In genomic region chr10:99531696-99532050, GRCh38 we compare ENCODE assay signal across 31 cellular contexts. TPM values are rescaled to one million over a fixed set of nuclear protein-coding genes. Genes with fewer than 3 reads are reported as not detected.
DNase-seq lines count a peak whose midpoint lies in the region; ATAC-seq and TF ChIP-seq lines count a peak whose summit lies in the region.
"Had no signal": no experiment of that assay in that cellular context is flagged by ENCODE, and none has a peak within 500 bp of the region (broad histone marks: within the 10 kb centered on the region; RNA-seq: fewer than 3 reads in every experiment).

No MANE protein-coding gene starts in this region.

- TF ChIP-seq CTCF in GM10266 (IDR thresholded peaks at IDR 0.05; ENCODE audit: control insufficient read depth, insufficient read depth, low read depth, missing control alignments) (no peak), sigmoid colon (IDR thresholded peaks at IDR 0.05) (no peak), MCF 10A (IDR thresholded peaks at IDR 0.05; ENCODE audit: unreplicated experiment) (no peak)

- 58% methylated on average over 9 of the region's 9 CpGs for WGBS in sigmoid colon, 2 donors

- peak overlapping the region; percentile 81 to 82 for H3K27ac ChIP-seq in mucosa of rectum (ENCODE audit: low read depth in 2 of 2, low read length in 2 of 2)
- H3K27ac ChIP-seq in sigmoid colon = peak overlapping the region in 3 of 4 donors; percentile 94 to 95 (median 94)
- H3K27ac ChIP-seq in SJCRH30 = no peak overlapping the region
- H3K27ac ChIP-seq: BLaER1 treated with 17β-estradiol and CSF1 and Interleukin-3, amounts not matched to agents 10 nM and 100 nM; dorsolateral prefrontal cortex; left lung; tibial artery had no signal

- H3K4me1 Mint-ChIP-seq in activated T-helper 17 cell treated with anti-CD3 and anti-CD28 coated beads, Interleukin-2, amount 50 U/mL, for 72 hours = peaks cover 16% of the 10 kb centered on the region
- no peaks in the 10 kb centered on the region for H3K4me1 Mint-ChIP-seq in MCF 10A (ENCODE audit: insufficient read depth, unreplicated experiment)

- H3K4me1 ChIP-seq in mucosa of rectum (ENCODE audit: control insufficient read depth in 2 of 2, insufficient read depth in 2 of 2, low read length in 2 of 2) = peaks cover 16 to 20% of the 10 kb centered on the region in 2 donors
- H3K4me1 ChIP-seq in sigmoid colon = peaks cover 3 to 34% (median 11%) of the 10 kb centered on the region in 4 donors
- no peaks in the 10 kb centered on the region for H3K4me1 ChIP-seq in SJCRH30

- H3K9me3 ChIP-seq in mucosa of rectum (ENCODE audit: control insufficient read depth in 2 of 2, low read length in 2 of 2) = no peaks in the 10 kb centered on the region
- no peaks in the 10 kb centered on the region for H3K9me3 ChIP-seq in sigmoid colon
- H3K9me3 ChIP-seq in SJCRH30 (replicated peaks) = no peaks in the 10 kb centered on the region
- H3K9me3 ChIP-seq: left lung, tibial artery had no signal

- H3K27me3 Mint-ChIP-seq in activated T-helper 17 cell treated with anti-CD3 and anti-CD28 coated beads, Interleukin-2, amount 50 U/mL, for 72 hours = peaks cover 66% of the 10 kb centered on the region
- peaks cover 60% of the 10 kb centered on the region for H3K27me3 Mint-ChIP-seq in MCF 10A (ENCODE audit: insufficient read depth, unreplicated experiment)

- CTCF ChIA-PET in MCF 10A (lab: Yijun Ruan, JAX) = no interaction called here

- H3K4me3 Mint-ChIP-seq in activated T-helper 17 cell treated with anti-CD3 and anti-CD28 coated beads, Interleukin-2, amount 50 U/mL, for 72 hours = peak overlapping the region; percentile 43
- H3K4me3 Mint-ChIP-seq in MCF 10A (ENCODE audit: unreplicated experiment) = no peak overlapping the region

- no TSS peak for BruUV-seq in MCF 10A (replicated peaks; lab: Mats Ljungman, UMichigan)

- H3K27me3 ChIP-seq in mucosa of rectum (ENCODE audit: control insufficient read depth in 2 of 2, insufficient read depth in 2 of 2, low read length in 2 of 2) (peaks cover 79 to 90% of the 10 kb centered on the region in 2 donors), sigmoid colon (peaks cover 0 to 10% (median 0%) of the 10 kb centered on the region in 3 donors), SJCRH30 (no peaks in the 10 kb centered on the region)

- intact Hi-C loops in sigmoid colon (cut with DNase I) (loop anchor here (2.0 kb wide), 1 partner anchor 89 kb away; the partner anchor contains the start of gene SLC25A28), MCF 10A (cut with micrococcal nuclease) (no loop called here)

- peak; percentile 21 for DNase-seq in GM10266 (ENCODE audit: extremely low spot score)
- DNase-seq in sigmoid colon = no peak
- no peak for DNase-seq in MCF 10A (ENCODE audit: unreplicated experiment)
- no peak for DNase-seq in SJCRH30
- DNase-seq: ACHN; activated CD4-positive, alpha-beta T cell treated with anti-CD3 and anti-CD28 coated beads, Interleukin-2, amount 50 U/mL, for 48 hours; cerebellar nuclear complex; dorsolateral prefrontal cortex; hypothalamus; left lung; mesendoderm; NCI-H1105; NCI-H2081 treated with DMSO at 0.1 percent for 48 hours; NCI-H226; stimulated activated CD4-positive, alpha-beta T cell treated with anti-CD3 and anti-CD28 coated beads, Interleukin-12 subunit alpha, Interleukin-12 subunit beta, amount 100 ng/mL, for 4 hours; stimulated activated CD4-positive, alpha-beta T cell treated with anti-CD3 and anti-CD28 coated beads, Interleukin-4, amount 100 ng/mL, for 24 hours; stimulated activated naive CD4-positive, alpha-beta T cell treated with Interleukin-2 at 50 U/mL for 16 hours; T-cell; tibial artery had no signal

- no peaks in the 10 kb centered on the region for H3K36me3 Mint-ChIP-seq in activated T-helper 17 cell treated with anti-CD3 and anti-CD28 coated beads, Interleukin-2, amount 50 U/mL, for 72 hours (ENCODE audit: low read depth)
- H3K36me3 Mint-ChIP-seq in MCF 10A (ENCODE audit: insufficient read depth, unreplicated experiment) = no peaks in the 10 kb centered on the region
- H3K36me3 Mint-ChIP-seq: activated naive CD4-positive, alpha-beta T cell treated with anti-CD3 and anti-CD28 coated beads, Interleukin-2, amount 50 U/mL, for 24 hours; T-cell had no signal

- POLR2A ChIA-PET in MCF 10A (lab: Yijun Ruan, JAX) = no interaction called here

- no peak overlapping the region for H3K27ac Mint-ChIP-seq in activated T-helper 17 cell treated with anti-CD3 and anti-CD28 coated beads, Interleukin-2, amount 50 U/mL, for 72 hours
- H3K27ac Mint-ChIP-seq in MCF 10A (ENCODE audit: low read depth, unreplicated experiment) = no peak overlapping the region
- H3K27ac Mint-ChIP-seq: activated naive CD4-positive, alpha-beta T cell treated with anti-CD3 and anti-CD28 coated beads, Interleukin-2, amount 50 U/mL, for 24 hours; T-cell had no signal

- no peaks in the 10 kb centered on the region for H3K36me3 ChIP-seq in mucosa of rectum (ENCODE audit: control insufficient read depth in 2 of 2, insufficient read depth in 2 of 2, low read length in 2 of 2)
- peaks cover 0 to 4% (median 0%) of the 10 kb centered on the region in 4 donors for H3K36me3 ChIP-seq in sigmoid colon
- no peaks in the 10 kb centered on the region for H3K36me3 ChIP-seq in SJCRH30
- H3K36me3 ChIP-seq: BLaER1 treated with 17β-estradiol and CSF1 and Interleukin-3, amounts not matched to agents 10 nM and 100 nM; left lung; tibial artery had no signal

- no peaks in the 10 kb centered on the region for H3K9me3 Mint-ChIP-seq in activated T-helper 17 cell treated with anti-CD3 and anti-CD28 coated beads, Interleukin-2, amount 50 U/mL, for 72 hours
- no peaks in the 10 kb centered on the region for H3K9me3 Mint-ChIP-seq in MCF 10A (ENCODE audit: unreplicated experiment)
- H3K9me3 Mint-ChIP-seq: activated naive CD4-positive, alpha-beta T cell treated with anti-CD3 and anti-CD28 coated beads, Interleukin-2, amount 50 U/mL, for 24 hours; T-cell had no signal

- H3K9ac ChIP-seq in mucosa of rectum (ENCODE audit: low read depth in 1 of 2, low read length in 2 of 2) = peak overlapping the region; percentile 3 to 60
- H3K9ac ChIP-seq: BLaER1 treated with 17β-estradiol and CSF1 and Interleukin-3, amounts not matched to agents 10 nM and 100 nM had no signal

- no peak for TF ChIP-seq EP300 in sigmoid colon (IDR thresholded peaks at IDR 0.05)

- TF ChIP-seq POLR2A in sigmoid colon (IDR thresholded peaks at IDR 0.05) = no peak

- H3K4me3 ChIP-seq in mucosa of rectum (ENCODE audit: low read length in 2 of 2) (peak overlapping the region; percentile 61 to 79), sigmoid colon (peak overlapping the region; percentile 70 to 80 (median 78)), SJCRH30 (no peak overlapping the region)
- H3K4me3 ChIP-seq: K562, tibial artery had no signal

- no peak for ATAC-seq in activated T-helper 17 cell treated with anti-CD3 and anti-CD28 coated beads, Interleukin-2, amount 50 U/mL, for 72 hours (replicated peaks)
- ATAC-seq in GM18870 (IDR thresholded peaks at IDR 0.05; ENCODE audit: unreplicated experiment) = no peak
- no peak for ATAC-seq in HG02840 (IDR thresholded peaks at IDR 0.05; ENCODE audit: low FRiP score, unreplicated experiment)
- ATAC-seq: activated CD4-positive, CD25-positive, alpha-beta regulatory T cell treated with anti-CD3 and anti-CD28 coated beads, Interleukin-2, amount 50 U/mL, for 24 hours; HCT116; K562; left lung; T-cell had no signal

RNA-seq across cellular contexts. Expression of gene NKX2-3, which starts 1.1 kb away (rescaled TPM):
- total RNA-seq in activated T-helper 17 cell treated with anti-CD3 and anti-CD28 coated beads, Interleukin-2, amount 50 U/mL, for 72 hours = not detected
- 10 to 100 TPM; 32.4 to 49.9 (median 34.1) TPM for total RNA-seq in sigmoid colon
- 1 to 10 TPM; 5.8 to 8.9 (median 7.2) TPM for polyA plus RNA-seq in sigmoid colon
- total RNA-seq in MCF 10A (2022) = not detected in 2 replicates
- total RNA-seq in SJCRH30 (2014; rRNA removed; shearing (Covaris generic)) = not detected in 2 replicates
- total RNA-seq: dorsolateral prefrontal cortex, G401, HT-29, K562, left lung had no signal
- polyA plus RNA-seq: K562, neural cell had no signal

Comparison
In these comparisons a context has a peak if more than half of its experiments do, and no peak if none do; other contexts are left out.
1. RNA of gene NKX2-3, which starts 1.1 kb away (total RNA-seq): 32.4 to 49.9 TPM in sigmoid colon; not detected in SJCRH30, not detected in activated T-helper 17 cell treated with anti-CD3 and anti-CD28 coated beads, Interleukin-2, amount 50 U/mL, for 72 hours and not detected in MCF 10A; every median in the first group is over 10 times any median in the second.